ENCODE assay signal across 18 cellular contexts in the genomic region with DNA sequence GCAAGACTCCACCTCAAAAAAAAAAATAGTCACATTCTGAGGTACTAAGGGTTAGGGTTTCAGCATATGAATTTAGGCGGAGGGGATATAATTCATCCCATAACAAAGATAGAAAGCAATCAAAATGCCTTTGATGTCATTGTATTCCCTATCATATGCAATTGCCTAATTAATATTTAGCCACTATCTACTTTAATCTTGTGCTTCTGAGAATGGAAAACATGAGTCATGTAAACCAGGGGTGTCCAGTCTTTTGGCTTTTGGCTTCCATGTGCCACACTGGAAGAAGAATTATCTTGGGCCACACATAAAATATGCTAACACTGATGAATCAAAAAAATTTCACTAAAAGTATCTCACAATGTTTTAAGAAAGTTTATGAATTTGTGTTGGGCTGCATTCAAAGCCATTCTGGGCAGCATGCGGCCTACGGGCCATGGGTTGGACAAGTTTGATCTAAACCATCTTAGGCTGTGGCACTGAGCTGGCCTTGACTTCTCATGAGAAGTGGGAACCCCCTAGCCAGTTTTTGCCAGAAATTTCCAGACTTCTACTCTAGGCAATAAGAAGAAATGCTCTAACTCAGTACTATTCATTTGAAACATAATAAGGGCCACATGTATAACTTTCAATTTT.
"Had no signal": no experiment of that assay in that cellular context is flagged by ENCODE, and none has a peak within 500 bp of the region (broad histone marks: within the 10 kb centered on the region; RNA-seq: fewer than 3 reads in every experiment).

No MANE protein-coding gene starts in this region.

- H3K36me3 ChIP-seq: esophagus squamous epithelium, right lobe of liver had no signal

- H3K27ac ChIP-seq: esophagus squamous epithelium, foreskin keratinocyte, parathyroid adenoma, right lobe of liver had no signal

- H3K4me3 ChIP-seq: esophagus squamous epithelium, right lobe of liver, smooth muscle cell had no signal

- H3K4me1 ChIP-seq: esophagus squamous epithelium, parathyroid adenoma, right lobe of liver had no signal

- H3K9me3 ChIP-seq: esophagus squamous epithelium, right lobe of liver had no signal

- H3K27me3 ChIP-seq: esophagus squamous epithelium, foreskin keratinocyte, right lobe of liver had no signal

- DNase-seq: activated CD4-positive, alpha-beta memory T cell treated with anti-CD3 and anti-CD28 coated beads for 36 hours; activated CD4-positive, alpha-beta T cell treated with anti-CD3 and anti-CD28 coated beads for 36 hours; activated CD8-positive, alpha-beta memory T cell treated with anti-CD3 and anti-CD28 coated beads, Interleukin-2, amount 10 ng/mL, durations not matched to agents 7 days and 5 days; activated naive CD4-positive, alpha-beta T cell treated with Interleukin-2 at 50 U/mL for 16 hours; dermis blood vessel endothelial cell; effector memory CD4-positive, alpha-beta T cell; esophagus squamous epithelium; foreskin keratinocyte; glutamatergic neuron; hippocampal formation; left cardiac atrium; mesenchymal stem cell; right lobe of liver; stimulated activated CD4-positive, alpha-beta T cell treated with anti-CD3 and anti-CD28 coated beads, Interleukin-4, amount 100 ng/mL, for 4 hours; stimulated activated naive B cell treated with anti-CD40 and anti-IgM and Interleukin-4, amounts not matched to agents 10 μg/mL and 1 μg/mL and 100 μg/mL, for 72 hours; SW 1271 had no signal
